Comparison of ENCODE assay signal across 1 cellular context in the genomic region with DNA sequence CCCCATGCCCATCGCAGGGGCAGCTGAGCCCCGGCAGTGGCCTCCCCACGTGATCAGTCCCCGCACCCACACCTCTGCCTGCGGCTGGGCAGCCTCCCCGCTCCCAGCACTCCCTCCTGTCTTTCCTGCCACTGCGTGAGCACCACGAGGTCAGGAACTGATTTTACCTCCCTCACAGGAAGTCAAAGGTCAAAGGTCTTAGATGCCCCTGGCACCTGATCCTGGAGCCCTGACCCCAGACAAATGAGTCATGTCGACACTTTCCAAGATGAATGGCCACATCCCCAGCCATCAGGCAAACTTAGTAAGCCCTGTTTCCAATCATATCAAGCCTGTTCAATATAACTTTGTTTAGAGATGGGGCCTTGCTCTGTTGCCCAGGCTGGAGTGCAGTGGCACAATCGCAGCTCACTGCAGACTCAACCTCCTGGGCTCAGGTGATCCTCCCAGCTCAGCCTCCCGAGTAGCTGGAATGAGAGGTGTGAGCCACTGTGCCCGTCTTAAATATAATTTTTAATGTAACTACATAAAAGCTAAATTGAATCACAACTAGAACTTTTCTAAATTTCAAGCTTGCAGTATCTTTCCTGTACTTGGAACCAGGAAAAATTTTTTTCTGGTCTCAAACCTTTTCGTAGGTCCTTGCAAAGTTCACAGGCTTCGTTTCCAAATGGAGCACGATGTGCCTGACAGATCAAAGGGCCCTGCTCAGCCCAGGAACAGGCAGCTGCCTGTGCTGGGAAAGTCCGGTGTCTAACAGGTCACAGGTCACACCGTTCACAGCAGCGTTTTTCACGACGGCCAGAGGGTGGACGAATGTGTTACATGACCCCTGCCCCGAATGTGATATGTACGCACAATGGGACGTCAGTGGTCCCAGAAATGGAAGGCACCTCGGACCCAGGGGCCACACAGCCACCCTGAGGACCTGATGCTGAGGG.
A peak's percentile ranks its signal among the peaks of the same experiment; 100 is the strongest.
TF ChIP-seq lines count a peak whose summit lies in the region.

No MANE protein-coding gene starts in this region.

TF ChIP-seq in HepG2, 621 proteins besides CTCF, POLR2A, EP300 and RAD21 (continued from another document):
- TF ChIP-seq, protein P1, sequence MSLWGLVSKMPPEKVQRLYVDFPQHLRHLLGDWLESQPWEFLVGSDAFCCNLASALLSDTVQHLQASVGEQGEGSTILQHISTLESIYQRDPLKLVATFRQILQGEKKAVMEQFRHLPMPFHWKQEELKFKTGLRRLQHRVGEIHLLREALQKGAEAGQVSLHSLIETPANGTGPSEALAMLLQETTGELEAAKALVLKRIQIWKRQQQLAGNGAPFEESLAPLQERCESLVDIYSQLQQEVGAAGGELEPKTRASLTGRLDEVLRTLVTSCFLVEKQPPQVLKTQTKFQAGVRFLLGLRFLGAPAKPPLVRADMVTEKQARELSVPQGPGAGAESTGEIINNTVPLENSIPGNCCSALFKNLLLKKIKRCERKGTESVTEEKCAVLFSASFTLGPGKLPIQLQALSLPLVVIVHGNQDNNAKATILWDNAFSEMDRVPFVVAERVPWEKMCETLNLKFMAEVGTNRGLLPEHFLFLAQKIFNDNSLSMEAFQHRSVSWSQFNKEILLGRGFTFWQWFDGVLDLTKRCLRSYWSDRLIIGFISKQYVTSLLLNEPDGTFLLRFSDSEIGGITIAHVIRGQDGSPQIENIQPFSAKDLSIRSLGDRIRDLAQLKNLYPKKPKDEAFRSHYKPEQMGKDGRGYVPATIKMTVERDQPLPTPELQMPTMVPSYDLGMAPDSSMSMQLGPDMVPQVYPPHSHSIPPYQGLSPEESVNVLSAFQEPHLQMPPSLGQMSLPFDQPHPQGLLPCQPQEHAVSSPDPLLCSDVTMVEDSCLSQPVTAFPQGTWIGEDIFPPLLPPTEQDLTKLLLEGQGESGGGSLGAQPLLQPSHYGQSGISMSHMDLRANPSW (CRISPR knock-in tag; IDR thresholded peaks at IDR 0.05; ENCODE audit: borderline replicate concordance), result 0 out of 2 replicates have a peak, but pooled peaks have one; percentile 55
- TF ChIP-seq ZNF75D (CRISPR knock-in tag; IDR thresholded peaks at IDR 0.05; ENCODE audit: borderline replicate concordance), result no peak
- no peak for TF ChIP-seq KLF9 (CRISPR knock-in tag; IDR thresholded peaks at IDR 0.05; ENCODE audit: low read depth)
- TF ChIP-seq ZNF572 (CRISPR knock-in tag; IDR thresholded peaks at IDR 0.05), result no peak
- TF ChIP-seq, protein P2, sequence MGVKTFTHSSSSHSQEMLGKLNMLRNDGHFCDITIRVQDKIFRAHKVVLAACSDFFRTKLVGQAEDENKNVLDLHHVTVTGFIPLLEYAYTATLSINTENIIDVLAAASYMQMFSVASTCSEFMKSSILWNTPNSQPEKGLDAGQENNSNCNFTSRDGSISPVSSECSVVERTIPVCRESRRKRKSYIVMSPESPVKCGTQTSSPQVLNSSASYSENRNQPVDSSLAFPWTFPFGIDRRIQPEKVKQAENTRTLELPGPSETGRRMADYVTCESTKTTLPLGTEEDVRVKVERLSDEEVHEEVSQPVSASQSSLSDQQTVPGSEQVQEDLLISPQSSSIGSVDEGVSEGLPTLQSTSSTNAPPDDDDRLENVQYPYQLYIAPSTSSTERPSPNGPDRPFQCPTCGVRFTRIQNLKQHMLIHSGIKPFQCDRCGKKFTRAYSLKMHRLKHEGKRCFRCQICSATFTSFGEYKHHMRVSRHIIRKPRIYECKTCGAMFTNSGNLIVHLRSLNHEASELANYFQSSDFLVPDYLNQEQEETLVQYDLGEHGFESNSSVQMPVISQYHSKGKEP (CRISPR knock-in tag; IDR thresholded peaks at IDR 0.05), result no peak
- TF ChIP-seq, protein P3, sequence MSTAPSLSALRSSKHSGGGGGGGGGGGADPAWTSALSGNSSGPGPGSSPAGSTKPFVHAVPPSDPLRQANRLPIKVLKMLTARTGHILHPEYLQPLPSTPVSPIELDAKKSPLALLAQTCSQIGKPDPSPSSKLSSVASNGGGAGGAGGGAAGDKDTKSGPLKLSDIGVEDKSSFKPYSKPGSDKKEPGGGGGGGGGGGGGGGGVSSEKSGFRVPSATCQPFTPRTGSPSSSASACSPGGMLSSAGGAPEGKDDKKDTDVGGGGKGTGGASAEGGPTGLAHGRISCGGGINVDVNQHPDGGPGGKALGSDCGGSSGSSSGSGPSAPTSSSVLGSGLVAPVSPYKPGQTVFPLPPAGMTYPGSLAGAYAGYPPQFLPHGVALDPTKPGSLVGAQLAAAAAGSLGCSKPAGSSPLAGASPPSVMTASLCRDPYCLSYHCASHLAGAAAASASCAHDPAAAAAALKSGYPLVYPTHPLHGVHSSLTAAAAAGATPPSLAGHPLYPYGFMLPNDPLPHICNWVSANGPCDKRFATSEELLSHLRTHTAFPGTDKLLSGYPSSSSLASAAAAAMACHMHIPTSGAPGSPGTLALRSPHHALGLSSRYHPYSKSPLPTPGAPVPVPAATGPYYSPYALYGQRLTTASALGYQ (CRISPR knock-in tag; IDR thresholded peaks at IDR 0.05), result 0 out of 2 replicates have a peak, but pooled peaks have one; percentile 58
- TF ChIP-seq ZNF326 (CRISPR knock-in tag; IDR thresholded peaks at IDR 0.05; ENCODE audit: borderline replicate concordance), result no peak
- no peak for TF ChIP-seq SOX6 (IDR thresholded peaks at IDR 0.05)
- peak; percentile 30; the same call in 1 of the 2 replicates for TF ChIP-seq SOX6 (CRISPR knock-in tag; IDR thresholded peaks at IDR 0.05)
- TF ChIP-seq NPAS2 (CRISPR knock-in tag; IDR thresholded peaks at IDR 0.05; ENCODE audit: borderline replicate concordance), result no peak
- no peak for TF ChIP-seq PTBP1 (IDR thresholded peaks at IDR 0.05; ENCODE audit: low read depth, low read length, poor library complexity, severe bottlenecking)
- TF ChIP-seq U2AF1 (optimal IDR thresholded peaks at IDR 0.05; ENCODE audit: low read depth, low read length), result no peak
